In the genomic region with DNA sequence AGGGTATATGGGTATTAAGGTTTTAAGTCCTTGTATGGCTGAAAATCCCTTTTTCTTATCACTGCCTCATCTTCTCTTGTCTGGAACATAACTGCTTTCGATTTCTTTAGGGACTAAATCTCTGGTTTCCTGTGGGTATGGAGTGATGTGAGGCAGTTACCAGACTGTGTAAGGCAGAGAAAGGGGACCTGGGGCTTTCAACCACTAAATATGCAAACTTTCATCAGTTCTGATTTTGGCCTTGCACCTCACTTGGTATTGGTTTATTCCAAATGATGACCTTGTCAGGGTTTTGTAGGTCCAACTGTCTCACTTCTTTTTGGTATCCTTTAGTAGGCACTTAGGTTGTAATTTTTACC, we compare ENCODE assay signal across 11 cellular contexts. TPM values are rescaled to one million over a fixed set of nuclear protein-coding genes. Genes with fewer than 3 reads are reported as not detected.
DNase-seq lines count a peak whose midpoint lies in the region; ATAC-seq and TF ChIP-seq lines count a peak whose summit lies in the region.
"Had no signal": no experiment of that assay in that cellular context is flagged by ENCODE, and none has a peak within 500 bp of the region (broad histone marks: within the 10 kb centered on the region; RNA-seq: fewer than 3 reads in every experiment).

No MANE protein-coding gene starts in this region.

- 54% methylated on average over 1 of the region's 1 CpG for WGBS in esophagus muscularis mucosa

- no peaks in the 10 kb centered on the region for H3K9me3 Mint-ChIP-seq in activated CD8-positive, alpha-beta memory T cell treated with anti-CD3 and anti-CD28 coated beads, Interleukin-2, amount 10 ng/mL, durations not matched to agents 7 days and 5 days (ENCODE audit: low read depth)
- H3K9me3 Mint-ChIP-seq in activated B cell treated with CpG ODN at 0.5 μM for 24 hours: peaks cover 3% of the 10 kb centered on the region
- H3K9me3 Mint-ChIP-seq in stimulated activated memory B cell treated with anti-CD40 and anti-IgM and Interleukin-4, amounts not matched to agents 10 μg/mL and 1 μg/mL and 100 μg/mL, for 72 hours: peaks cover 5% of the 10 kb centered on the region
- H3K9me3 Mint-ChIP-seq: GM23338 had no signal

- no peaks in the 10 kb centered on the region for H3K27me3 ChIP-seq in esophagus muscularis mucosa

- intact Hi-C loops in activated B cell treated with CpG ODN at 0.5 μM for 24 hours (cut with micrococcal nuclease) (loop anchor here (1.0 to 10.0 kb wide), 2 partner anchors 8 to 208 kb away; no protein-coding TSS in a partner anchor), esophagus muscularis mucosa (cut with DNase I) (no loop called here)

- no peak for DNase-seq in activated CD8-positive, alpha-beta memory T cell treated with anti-CD3 and anti-CD28 coated beads, Interleukin-2, amount 10 ng/mL, durations not matched to agents 7 days and 5 days
- no peak for DNase-seq in activated CD8-positive, alpha-beta memory T cell treated with anti-CD3 and anti-CD28 coated beads, Interleukin-2, amount 50 U/mL, for 4 hours
- DNase-seq in activated B cell treated with CpG ODN at 0.5 μM for 24 hours: no peak
- DNase-seq in esophagus muscularis mucosa (ENCODE audit: extremely low spot score): no peak
- DNase-seq in 8988T: no peak
- no peak for DNase-seq in SHP77 (lab: John Stamatoyannopoulos, UW)
- DNase-seq: midbrain, NCI-H2029 had no signal

- H3K27ac ChIP-seq in esophagus muscularis mucosa (replicated peaks in 1 of 4): no peak overlapping the region

- TF ChIP-seq CTCF in activated B cell treated with CpG ODN at 0.5 μM for 24 hours (IDR thresholded peaks at IDR 0.05) (no peak), esophagus muscularis mucosa (IDR thresholded peaks at IDR 0.05) (no peak)

- peaks cover 64% of the 10 kb centered on the region for H3K4me1 Mint-ChIP-seq in activated CD8-positive, alpha-beta memory T cell treated with anti-CD3 and anti-CD28 coated beads, Interleukin-2, amount 10 ng/mL, durations not matched to agents 7 days and 5 days
- peaks cover 19% of the 10 kb centered on the region for H3K4me1 Mint-ChIP-seq in activated B cell treated with CpG ODN at 0.5 μM for 24 hours
- H3K4me1 Mint-ChIP-seq in stimulated activated memory B cell treated with anti-CD40 and anti-IgM and Interleukin-4, amounts not matched to agents 10 μg/mL and 1 μg/mL and 100 μg/mL, for 72 hours: peaks cover 99% of the 10 kb centered on the region

- H3K27me3 Mint-ChIP-seq in activated CD8-positive, alpha-beta memory T cell treated with anti-CD3 and anti-CD28 coated beads, Interleukin-2, amount 10 ng/mL, durations not matched to agents 7 days and 5 days: no peaks in the 10 kb centered on the region
- H3K27me3 Mint-ChIP-seq in activated B cell treated with CpG ODN at 0.5 μM for 24 hours: no peaks in the 10 kb centered on the region
- H3K27me3 Mint-ChIP-seq in stimulated activated memory B cell treated with anti-CD40 and anti-IgM and Interleukin-4, amounts not matched to agents 10 μg/mL and 1 μg/mL and 100 μg/mL, for 72 hours: no peaks in the 10 kb centered on the region

- POLR2A ChIA-PET in activated B cell treated with CpG ODN at 0.5 μM for 24 hours (lab: Charles Lee): interaction anchor here (0.8 to 1.7 kb wide), 3 partner anchors 10 to 85 kb away, joined by 3 to 5 read pairs (median 5); no protein-coding TSS in a partner anchor

- peak overlapping the region; percentile 50 for H3K27ac Mint-ChIP-seq in activated CD8-positive, alpha-beta memory T cell treated with anti-CD3 and anti-CD28 coated beads, Interleukin-2, amount 10 ng/mL, durations not matched to agents 7 days and 5 days
- H3K27ac Mint-ChIP-seq in activated B cell treated with CpG ODN at 0.5 μM for 24 hours: peak overlapping the region; percentile 77
- H3K27ac Mint-ChIP-seq in stimulated activated memory B cell treated with anti-CD40 and anti-IgM and Interleukin-4, amounts not matched to agents 10 μg/mL and 1 μg/mL and 100 μg/mL, for 72 hours: peak overlapping the region; percentile 75
- H3K27ac Mint-ChIP-seq: GM23338 had no signal

- no peaks in the 10 kb centered on the region for H3K36me3 ChIP-seq in esophagus muscularis mucosa

- peaks cover 20% of the 10 kb centered on the region for H3K36me3 Mint-ChIP-seq in activated CD8-positive, alpha-beta memory T cell treated with anti-CD3 and anti-CD28 coated beads, Interleukin-2, amount 10 ng/mL, durations not matched to agents 7 days and 5 days
- peaks cover 52% of the 10 kb centered on the region for H3K36me3 Mint-ChIP-seq in activated B cell treated with CpG ODN at 0.5 μM for 24 hours (ENCODE audit: low read depth)
- H3K36me3 Mint-ChIP-seq in stimulated activated memory B cell treated with anti-CD40 and anti-IgM and Interleukin-4, amounts not matched to agents 10 μg/mL and 1 μg/mL and 100 μg/mL, for 72 hours: peaks cover 37% of the 10 kb centered on the region

- CTCF ChIA-PET in activated CD8-positive, alpha-beta memory T cell treated with anti-CD3 and anti-CD28 coated beads, Interleukin-2, amount 10 ng/mL, durations not matched to agents 7 days and 5 days (lab: Charles Lee): interaction anchor here (0.7 to 1.5 kb wide), 3 partner anchors 12 to 288 kb away, joined by 3 read pairs; no protein-coding TSS in a partner anchor
- CTCF ChIA-PET in activated B cell treated with CpG ODN at 0.5 μM for 24 hours (lab: Charles Lee): interaction anchor here (0.8 kb wide), 1 partner anchor 10 kb away, joined by 3 read pairs; no protein-coding TSS in a partner anchor

- H3K4me3 Mint-ChIP-seq in activated CD8-positive, alpha-beta memory T cell treated with anti-CD3 and anti-CD28 coated beads, Interleukin-2, amount 10 ng/mL, durations not matched to agents 7 days and 5 days: no peak overlapping the region
- H3K4me3 Mint-ChIP-seq in activated B cell treated with CpG ODN at 0.5 μM for 24 hours: peak overlapping the region; percentile 62
- peak overlapping the region; percentile 55 for H3K4me3 Mint-ChIP-seq in stimulated activated memory B cell treated with anti-CD40 and anti-IgM and Interleukin-4, amounts not matched to agents 10 μg/mL and 1 μg/mL and 100 μg/mL, for 72 hours
- H3K4me3 Mint-ChIP-seq: GM23338 had no signal

- ATAC-seq in activated CD8-positive, alpha-beta memory T cell treated with anti-CD3 and anti-CD28 coated beads, Interleukin-2, amount 10 ng/mL, durations not matched to agents 7 days and 5 days: peak; percentile 50
- ATAC-seq in HG02852 (IDR thresholded peaks at IDR 0.05; ENCODE audit: unreplicated experiment): peak; percentile 68
- peak; percentile 53 for ATAC-seq in activated B cell treated with CpG ODN at 0.5 μM for 24 hours (ENCODE audit: low read depth)
- ATAC-seq in stimulated activated memory B cell treated with anti-CD40 and anti-IgM and Interleukin-4, amounts not matched to agents 10 μg/mL and 1 μg/mL and 100 μg/mL, for 72 hours: peak; percentile 74
- ATAC-seq: GM23338 had no signal

- H3K4me1 ChIP-seq in esophagus muscularis mucosa: peaks cover 71 to 86% (median 80%) of the 10 kb centered on the region in 4 donors

- TF ChIP-seq EP300 in esophagus muscularis mucosa (IDR thresholded peaks at IDR 0.05): no peak

- no peak overlapping the region for H3K4me3 ChIP-seq in esophagus muscularis mucosa
- H3K4me3 ChIP-seq: GM23338 had no signal

- TF ChIP-seq POLR2A in esophagus muscularis mucosa (IDR thresholded peaks at IDR 0.05; ENCODE audit: low read depth): no peak

- no peaks in the 10 kb centered on the region for H3K9me3 ChIP-seq in esophagus muscularis mucosa

RNA-seq across cellular contexts. Expression of a gene that starts 9.3 kb away (rescaled TPM):
- 10 to 100 TPM; 42.8 to 45.9 TPM for total RNA-seq in activated CD8-positive, alpha-beta memory T cell treated with anti-CD3 and anti-CD28 coated beads, Interleukin-2, amount 10 ng/mL, durations not matched to agents 7 days and 5 days
- total RNA-seq in activated B cell treated with CpG ODN at 0.5 μM for 24 hours (211 and 232 TPM in 2 replicates), esophagus muscularis mucosa (10 to 100 TPM; 37.8 to 59.0 (median 51.7) TPM)
